In the genomic region with DNA sequence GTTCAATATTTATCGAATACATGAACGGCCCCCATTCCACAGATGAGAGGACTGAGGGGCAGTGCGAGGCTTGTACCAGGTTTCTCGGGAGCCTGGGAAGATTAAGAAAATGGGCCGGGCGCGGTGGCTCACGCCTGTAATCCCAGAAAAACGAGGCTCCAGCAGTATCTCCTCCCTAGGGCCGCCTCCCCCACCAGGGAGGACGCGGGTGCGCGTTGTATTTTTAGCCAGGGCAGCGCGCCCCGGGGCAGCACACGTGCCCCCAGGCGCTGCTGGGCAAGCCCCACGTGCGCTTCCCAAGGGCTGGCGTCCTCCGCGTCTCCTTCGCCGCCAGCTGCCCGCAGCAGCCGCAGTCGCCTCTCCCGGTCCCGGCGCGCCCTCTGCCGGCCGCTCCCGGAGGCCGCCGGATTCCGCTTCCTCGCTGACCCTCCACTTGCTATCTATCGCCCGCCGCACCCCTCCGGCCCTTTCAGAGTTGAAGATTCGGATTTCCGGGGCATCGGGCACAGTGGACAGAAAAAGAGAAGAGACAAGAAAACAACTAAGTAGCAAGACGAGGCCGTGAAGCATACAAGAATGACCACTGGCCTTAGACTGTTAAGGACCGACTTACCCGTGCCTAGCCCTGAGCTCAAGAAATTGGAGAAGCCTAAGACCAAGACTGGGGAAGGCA, we compare ENCODE assay signal across 1 cellular context.
TF ChIP-seq lines count a peak whose summit lies in the region.

No MANE protein-coding gene starts in this region.

TF ChIP-seq in HepG2, 621 proteins besides CTCF, POLR2A, EP300 and RAD21 (continued from another document and continues in another):
- TF ChIP-seq, protein P1, sequence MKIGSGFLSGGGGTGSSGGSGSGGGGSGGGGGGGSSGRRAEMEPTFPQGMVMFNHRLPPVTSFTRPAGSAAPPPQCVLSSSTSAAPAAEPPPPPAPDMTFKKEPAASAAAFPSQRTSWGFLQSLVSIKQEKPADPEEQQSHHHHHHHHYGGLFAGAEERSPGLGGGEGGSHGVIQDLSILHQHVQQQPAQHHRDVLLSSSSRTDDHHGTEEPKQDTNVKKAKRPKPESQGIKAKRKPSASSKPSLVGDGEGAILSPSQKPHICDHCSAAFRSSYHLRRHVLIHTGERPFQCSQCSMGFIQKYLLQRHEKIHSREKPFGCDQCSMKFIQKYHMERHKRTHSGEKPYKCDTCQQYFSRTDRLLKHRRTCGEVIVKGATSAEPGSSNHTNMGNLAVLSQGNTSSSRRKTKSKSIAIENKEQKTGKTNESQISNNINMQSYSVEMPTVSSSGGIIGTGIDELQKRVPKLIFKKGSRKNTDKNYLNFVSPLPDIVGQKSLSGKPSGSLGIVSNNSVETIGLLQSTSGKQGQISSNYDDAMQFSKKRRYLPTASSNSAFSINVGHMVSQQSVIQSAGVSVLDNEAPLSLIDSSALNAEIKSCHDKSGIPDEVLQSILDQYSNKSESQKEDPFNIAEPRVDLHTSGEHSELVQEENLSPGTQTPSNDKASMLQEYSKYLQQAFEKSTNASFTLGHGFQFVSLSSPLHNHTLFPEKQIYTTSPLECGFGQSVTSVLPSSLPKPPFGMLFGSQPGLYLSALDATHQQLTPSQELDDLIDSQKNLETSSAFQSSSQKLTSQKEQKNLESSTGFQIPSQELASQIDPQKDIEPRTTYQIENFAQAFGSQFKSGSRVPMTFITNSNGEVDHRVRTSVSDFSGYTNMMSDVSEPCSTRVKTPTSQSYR (CRISPR knock-in tag; IDR thresholded peaks at IDR 0.05; ENCODE audit: borderline replicate concordance), result no peak
- no peak for TF ChIP-seq JUND (CRISPR knock-in tag; IDR thresholded peaks at IDR 0.05)
- TF ChIP-seq ZNF543 (CRISPR knock-in tag; IDR thresholded peaks at IDR 0.05), result no peak
- no peak for TF ChIP-seq ZNF839 (CRISPR knock-in tag; IDR thresholded peaks at IDR 0.05; ENCODE audit: borderline replicate concordance)
- no peak for TF ChIP-seq ZNF44 (CRISPR knock-in tag; IDR thresholded peaks at IDR 0.05)
- TF ChIP-seq, protein P2, sequence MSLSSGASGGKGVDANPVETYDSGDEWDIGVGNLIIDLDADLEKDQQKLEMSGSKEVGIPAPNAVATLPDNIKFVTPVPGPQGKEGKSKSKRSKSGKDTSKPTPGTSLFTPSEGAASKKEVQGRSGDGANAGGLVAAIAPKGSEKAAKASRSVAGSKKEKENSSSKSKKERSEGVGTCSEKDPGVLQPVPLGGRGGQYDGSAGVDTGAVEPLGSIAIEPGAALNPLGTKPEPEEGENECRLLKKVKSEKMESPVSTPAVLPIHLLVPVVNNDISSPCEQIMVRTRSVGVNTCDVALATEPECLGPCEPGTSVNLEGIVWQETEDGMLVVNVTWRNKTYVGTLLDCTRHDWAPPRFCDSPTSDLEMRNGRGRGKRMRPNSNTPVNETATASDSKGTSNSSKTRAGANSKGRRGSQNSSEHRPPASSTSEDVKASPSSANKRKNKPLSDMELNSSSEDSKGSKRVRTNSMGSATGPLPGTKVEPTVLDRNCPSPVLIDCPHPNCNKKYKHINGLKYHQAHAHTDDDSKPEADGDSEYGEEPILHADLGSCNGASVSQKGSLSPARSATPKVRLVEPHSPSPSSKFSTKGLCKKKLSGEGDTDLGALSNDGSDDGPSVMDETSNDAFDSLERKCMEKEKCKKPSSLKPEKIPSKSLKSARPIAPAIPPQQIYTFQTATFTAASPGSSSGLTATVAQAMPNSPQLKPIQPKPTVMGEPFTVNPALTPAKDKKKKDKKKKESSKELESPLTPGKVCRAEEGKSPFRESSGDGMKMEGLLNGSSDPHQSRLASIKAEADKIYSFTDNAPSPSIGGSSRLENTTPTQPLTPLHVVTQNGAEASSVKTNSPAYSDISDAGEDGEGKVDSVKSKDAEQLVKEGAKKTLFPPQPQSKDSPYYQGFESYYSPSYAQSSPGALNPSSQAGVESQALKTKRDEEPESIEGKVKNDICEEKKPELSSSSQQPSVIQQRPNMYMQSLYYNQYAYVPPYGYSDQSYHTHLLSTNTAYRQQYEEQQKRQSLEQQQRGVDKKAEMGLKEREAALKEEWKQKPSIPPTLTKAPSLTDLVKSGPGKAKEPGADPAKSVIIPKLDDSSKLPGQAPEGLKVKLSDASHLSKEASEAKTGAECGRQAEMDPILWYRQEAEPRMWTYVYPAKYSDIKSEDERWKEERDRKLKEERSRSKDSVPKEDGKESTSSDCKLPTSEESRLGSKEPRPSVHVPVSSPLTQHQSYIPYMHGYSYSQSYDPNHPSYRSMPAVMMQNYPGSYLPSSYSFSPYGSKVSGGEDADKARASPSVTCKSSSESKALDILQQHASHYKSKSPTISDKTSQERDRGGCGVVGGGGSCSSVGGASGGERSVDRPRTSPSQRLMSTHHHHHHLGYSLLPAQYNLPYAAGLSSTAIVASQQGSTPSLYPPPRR (CRISPR knock-in tag; IDR thresholded peaks at IDR 0.05; ENCODE audit: borderline replicate concordance), result no peak
- TF ChIP-seq ATAD3A (CRISPR knock-in tag; IDR thresholded peaks at IDR 0.05), result no peak
- TF ChIP-seq ZNF549 (CRISPR knock-in tag; IDR thresholded peaks at IDR 0.05), result no peak
- TF ChIP-seq ZC3H4 (CRISPR knock-in tag; IDR thresholded peaks at IDR 0.05; ENCODE audit: borderline replicate concordance), result no peak
- TF ChIP-seq, protein P3, sequence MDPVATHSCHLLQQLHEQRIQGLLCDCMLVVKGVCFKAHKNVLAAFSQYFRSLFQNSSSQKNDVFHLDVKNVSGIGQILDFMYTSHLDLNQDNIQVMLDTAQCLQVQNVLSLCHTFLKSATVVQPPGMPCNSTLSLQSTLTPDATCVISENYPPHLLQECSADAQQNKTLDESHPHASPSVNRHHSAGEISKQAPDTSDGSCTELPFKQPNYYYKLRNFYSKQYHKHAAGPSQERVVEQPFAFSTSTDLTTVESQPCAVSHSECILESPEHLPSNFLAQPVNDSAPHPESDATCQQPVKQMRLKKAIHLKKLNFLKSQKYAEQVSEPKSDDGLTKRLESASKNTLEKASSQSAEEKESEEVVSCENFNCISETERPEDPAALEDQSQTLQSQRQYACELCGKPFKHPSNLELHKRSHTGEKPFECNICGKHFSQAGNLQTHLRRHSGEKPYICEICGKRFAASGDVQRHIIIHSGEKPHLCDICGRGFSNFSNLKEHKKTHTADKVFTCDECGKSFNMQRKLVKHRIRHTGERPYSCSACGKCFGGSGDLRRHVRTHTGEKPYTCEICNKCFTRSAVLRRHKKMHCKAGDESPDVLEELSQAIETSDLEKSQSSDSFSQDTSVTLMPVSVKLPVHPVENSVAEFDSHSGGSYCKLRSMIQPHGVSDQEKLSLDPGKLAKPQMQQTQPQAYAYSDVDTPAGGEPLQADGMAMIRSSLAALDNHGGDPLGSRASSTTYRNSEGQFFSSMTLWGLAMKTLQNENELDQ (CRISPR knock-in tag; IDR thresholded peaks at IDR 0.05; ENCODE audit: borderline replicate concordance), result no peak; the same call in 1 of the 2 replicates
- TF ChIP-seq KDM5A (IDR thresholded peaks at IDR 0.05; ENCODE audit: borderline replicate concordance, low read length), result no peak
- no peak for TF ChIP-seq ASH2L (IDR thresholded peaks at IDR 0.05; ENCODE audit: insufficient read length, low read depth, low read length)
- TF ChIP-seq, protein P4, sequence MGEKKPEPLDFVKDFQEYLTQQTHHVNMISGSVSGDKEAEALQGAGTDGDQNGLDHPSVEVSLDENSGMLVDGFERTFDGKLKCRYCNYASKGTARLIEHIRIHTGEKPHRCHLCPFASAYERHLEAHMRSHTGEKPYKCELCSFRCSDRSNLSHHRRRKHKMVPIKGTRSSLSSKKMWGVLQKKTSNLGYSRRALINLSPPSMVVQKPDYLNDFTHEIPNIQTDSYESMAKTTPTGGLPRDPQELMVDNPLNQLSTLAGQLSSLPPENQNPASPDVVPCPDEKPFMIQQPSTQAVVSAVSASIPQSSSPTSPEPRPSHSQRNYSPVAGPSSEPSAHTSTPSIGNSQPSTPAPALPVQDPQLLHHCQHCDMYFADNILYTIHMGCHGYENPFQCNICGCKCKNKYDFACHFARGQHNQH (CRISPR knock-in tag; IDR thresholded peaks at IDR 0.05), result peak; percentile 18; the same call in 1 of the 2 replicates
- peak; percentile 16; the same call in 1 of the 2 replicates for TF ChIP-seq ZMYM4 (CRISPR knock-in tag; IDR thresholded peaks at IDR 0.05)
- TF ChIP-seq, protein P5, sequence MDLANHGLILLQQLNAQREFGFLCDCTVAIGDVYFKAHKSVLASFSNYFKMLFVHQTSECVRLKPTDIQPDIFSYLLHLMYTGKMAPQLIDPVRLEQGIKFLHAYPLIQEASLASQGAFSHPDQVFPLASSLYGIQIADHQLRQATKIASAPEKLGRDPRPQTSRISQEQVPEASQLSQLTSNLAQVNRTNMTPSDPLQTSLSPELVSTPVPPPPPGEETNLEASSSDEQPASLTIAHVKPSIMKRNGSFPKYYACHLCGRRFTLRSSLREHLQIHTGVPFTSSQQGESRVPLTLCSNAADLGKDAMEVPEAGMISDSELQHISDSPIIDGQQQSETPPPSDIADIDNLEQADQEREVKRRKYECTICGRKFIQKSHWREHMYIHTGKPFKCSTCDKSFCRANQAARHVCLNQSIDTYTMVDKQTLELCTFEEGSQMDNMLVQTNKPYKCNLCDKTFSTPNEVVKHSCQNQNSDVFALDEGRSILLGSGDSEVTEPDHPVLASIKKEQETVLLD (CRISPR knock-in tag; IDR thresholded peaks at IDR 0.05; ENCODE audit: low read depth), result no peak
- TF ChIP-seq ZNF782 (CRISPR knock-in tag; IDR thresholded peaks at IDR 0.05; ENCODE audit: borderline replicate concordance), result no peak
- TF ChIP-seq PITX1 (CRISPR knock-in tag; IDR thresholded peaks at IDR 0.05), result no peak
- no peak; the same call in 1 of the 2 replicates for TF ChIP-seq TMF1 (CRISPR knock-in tag; IDR thresholded peaks at IDR 0.05; ENCODE audit: low read depth)
- TF ChIP-seq ZNF296 (CRISPR knock-in tag; conservative IDR thresholded peaks at IDR 0.05), result no peak
- peak; percentile 81 for TF ChIP-seq THAP11 (CRISPR knock-in tag; IDR thresholded peaks at IDR 0.05)
- TF ChIP-seq, protein P6, sequence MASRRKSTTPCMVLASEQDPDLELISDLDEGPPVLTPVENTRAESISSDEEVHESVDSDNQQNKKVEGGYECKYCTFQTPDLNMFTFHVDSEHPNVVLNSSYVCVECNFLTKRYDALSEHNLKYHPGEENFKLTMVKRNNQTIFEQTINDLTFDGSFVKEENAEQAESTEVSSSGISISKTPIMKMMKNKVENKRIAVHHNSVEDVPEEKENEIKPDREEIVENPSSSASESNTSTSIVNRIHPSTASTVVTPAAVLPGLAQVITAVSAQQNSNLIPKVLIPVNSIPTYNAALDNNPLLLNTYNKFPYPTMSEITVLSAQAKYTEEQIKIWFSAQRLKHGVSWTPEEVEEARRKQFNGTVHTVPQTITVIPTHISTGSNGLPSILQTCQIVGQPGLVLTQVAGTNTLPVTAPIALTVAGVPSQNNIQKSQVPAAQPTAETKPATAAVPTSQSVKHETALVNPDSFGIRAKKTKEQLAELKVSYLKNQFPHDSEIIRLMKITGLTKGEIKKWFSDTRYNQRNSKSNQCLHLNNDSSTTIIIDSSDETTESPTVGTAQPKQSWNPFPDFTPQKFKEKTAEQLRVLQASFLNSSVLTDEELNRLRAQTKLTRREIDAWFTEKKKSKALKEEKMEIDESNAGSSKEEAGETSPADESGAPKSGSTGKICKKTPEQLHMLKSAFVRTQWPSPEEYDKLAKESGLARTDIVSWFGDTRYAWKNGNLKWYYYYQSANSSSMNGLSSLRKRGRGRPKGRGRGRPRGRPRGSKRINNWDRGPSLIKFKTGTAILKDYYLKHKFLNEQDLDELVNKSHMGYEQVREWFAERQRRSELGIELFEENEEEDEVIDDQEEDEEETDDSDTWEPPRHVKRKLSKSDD (CRISPR knock-in tag; IDR thresholded peaks at IDR 0.05; ENCODE audit: low read depth), result peak; percentile 62; the same call in 1 of the 2 replicates
- peak; percentile 60; the same call in 1 of the 2 replicates for TF ChIP-seq RNF2 (conservative IDR thresholded peaks at IDR 0.05; ENCODE audit: low read depth)
- no peak for TF ChIP-seq KDM1A (CRISPR knock-in tag; IDR thresholded peaks at IDR 0.05)
- TF ChIP-seq, protein P7, sequence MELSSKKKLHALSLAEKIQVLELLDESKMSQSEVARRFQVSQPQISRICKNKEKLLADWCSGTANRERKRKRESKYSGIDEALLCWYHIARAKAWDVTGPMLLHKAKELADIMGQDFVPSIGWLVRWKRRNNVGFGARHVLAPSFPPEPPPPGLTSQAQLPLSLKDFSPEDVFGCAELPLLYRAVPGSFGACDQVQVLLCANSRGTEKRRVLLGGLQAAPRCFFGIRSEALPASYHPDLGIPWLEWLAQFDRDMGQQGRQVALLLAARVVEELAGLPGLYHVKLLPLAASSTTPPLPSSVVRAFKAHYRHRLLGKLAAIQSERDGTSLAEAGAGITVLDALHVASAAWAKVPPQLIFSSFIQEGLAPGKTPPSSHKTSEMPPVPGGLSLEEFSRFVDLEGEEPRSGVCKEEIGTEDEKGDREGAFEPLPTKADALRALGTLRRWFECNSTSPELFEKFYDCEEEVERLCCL (CRISPR knock-in tag; IDR thresholded peaks at IDR 0.05; ENCODE audit: borderline replicate concordance), result no peak
- TF ChIP-seq ZNF879 (CRISPR knock-in tag; IDR thresholded peaks at IDR 0.05), result no peak
